In genomic region chr12:1881301-1881700, GRCh38 we compare ENCODE assay signal across 22 cellular contexts. TPM values are rescaled to one million over a fixed set of nuclear protein-coding genes. Genes with fewer than 3 reads are reported as not detected.
DNase-seq lines count a peak whose midpoint lies in the region; ATAC-seq, FAIRE-seq and TF ChIP-seq lines count a peak whose summit lies in the region.
"Had no signal": no experiment of that assay in that cellular context is flagged by ENCODE, and none has a peak within 500 bp of the region (broad histone marks: within the 10 kb centered on the region; RNA-seq: fewer than 3 reads in every experiment).

No MANE protein-coding gene starts in this region.

- H3K4me3 Mint-ChIP-seq in activated CD8-positive, alpha-beta memory T cell treated with anti-CD3 and anti-CD28 coated beads, Interleukin-2, amount 10 ng/mL, durations not matched to agents 7 days and 5 days, result no peak overlapping the region
- no peak overlapping the region for H3K4me3 Mint-ChIP-seq in type B pancreatic cell
- H3K4me3 Mint-ChIP-seq: CD4-positive, CD25-positive, alpha-beta regulatory T cell had no signal

- peaks cover 7% of the 10 kb centered on the region for H3K27me3 Mint-ChIP-seq in activated CD8-positive, alpha-beta memory T cell treated with anti-CD3 and anti-CD28 coated beads, Interleukin-2, amount 10 ng/mL, durations not matched to agents 7 days and 5 days
- H3K27me3 Mint-ChIP-seq in type B pancreatic cell, result peaks cover 19% of the 10 kb centered on the region

- no peak overlapping the region for H3K27ac Mint-ChIP-seq in activated CD8-positive, alpha-beta memory T cell treated with anti-CD3 and anti-CD28 coated beads, Interleukin-2, amount 10 ng/mL, durations not matched to agents 7 days and 5 days
- no peak overlapping the region for H3K27ac Mint-ChIP-seq in type B pancreatic cell
- H3K27ac Mint-ChIP-seq: CD4-positive, CD25-positive, alpha-beta regulatory T cell had no signal

- no peaks in the 10 kb centered on the region for H3K4me1 Mint-ChIP-seq in activated CD8-positive, alpha-beta memory T cell treated with anti-CD3 and anti-CD28 coated beads, Interleukin-2, amount 10 ng/mL, durations not matched to agents 7 days and 5 days
- no peaks in the 10 kb centered on the region for H3K4me1 Mint-ChIP-seq in type B pancreatic cell (ENCODE audit: unreplicated experiment)
- H3K4me1 Mint-ChIP-seq: CD4-positive, CD25-positive, alpha-beta regulatory T cell had no signal

- no peak for ATAC-seq in activated CD8-positive, alpha-beta memory T cell treated with anti-CD3 and anti-CD28 coated beads, Interleukin-2, amount 10 ng/mL, durations not matched to agents 7 days and 5 days
- ATAC-seq in HG03521 (IDR thresholded peaks at IDR 0.05; ENCODE audit: unreplicated experiment), result no peak
- no peak for ATAC-seq in GM19395 (IDR thresholded peaks at IDR 0.05; ENCODE audit: unreplicated experiment)
- no peak for ATAC-seq in HG03469 (IDR thresholded peaks at IDR 0.05; ENCODE audit: unreplicated experiment)
- ATAC-seq: A549 had no signal

- peak; percentile 17 for DNase-seq in activated CD8-positive, alpha-beta memory T cell treated with anti-CD3 and anti-CD28 coated beads, Interleukin-2, amount 50 U/mL, for 48 hours
- DNase-seq in activated CD8-positive, alpha-beta memory T cell treated with anti-CD3 and anti-CD28 coated beads, Interleukin-2, amount 10 ng/mL, durations not matched to agents 7 days and 5 days, result no peak
- DNase-seq in HTR-8/SVneo (ENCODE audit: insufficient read length, low spot score), result no peak
- peak; percentile 1 for DNase-seq in iPS-NIHi11 (ENCODE audit: low spot score)
- DNase-seq in type B pancreatic cell (ENCODE audit: extremely low spot score, unreplicated experiment), result peak; percentile 62
- DNase-seq: CD4-positive, CD25-positive, alpha-beta regulatory T cell; DMS79 treated with DMSO at 0.1 percent for 48 hours; GOT3; KBM-7; MM.1S; NCI-H1048; NCI-H1417 treated with DMSO at 0.1 percent for 48 hours; NCI-H187; NCI-H446; NCI-H526; OCI-M1; SJCRH30 had no signal

- no peaks in the 10 kb centered on the region for H3K36me3 Mint-ChIP-seq in activated CD8-positive, alpha-beta memory T cell treated with anti-CD3 and anti-CD28 coated beads, Interleukin-2, amount 10 ng/mL, durations not matched to agents 7 days and 5 days
- H3K36me3 Mint-ChIP-seq in type B pancreatic cell, result no peaks in the 10 kb centered on the region
- H3K36me3 Mint-ChIP-seq: CD4-positive, CD25-positive, alpha-beta regulatory T cell had no signal

- CTCF ChIA-PET in activated CD8-positive, alpha-beta memory T cell treated with anti-CD3 and anti-CD28 coated beads, Interleukin-2, amount 10 ng/mL, durations not matched to agents 7 days and 5 days (lab: Charles Lee), result no interaction called here

- FAIRE-seq in HTR-8/SVneo (lab: Jason Lieb, UNC), result peak; percentile 74
- FAIRE-seq: A549, RCC 7860 had no signal

- no peaks in the 10 kb centered on the region for H3K9me3 Mint-ChIP-seq in activated CD8-positive, alpha-beta memory T cell treated with anti-CD3 and anti-CD28 coated beads, Interleukin-2, amount 10 ng/mL, durations not matched to agents 7 days and 5 days (ENCODE audit: low read depth)
- H3K9me3 Mint-ChIP-seq in type B pancreatic cell, result no peaks in the 10 kb centered on the region

- TF ChIP-seq CTCF in type B pancreatic cell (conservative IDR thresholded peaks at IDR 0.05), result no peak

RNA-seq across cellular contexts. Expression of gene CACNA2D4, which starts 37.2 kb away (rescaled TPM):
- total RNA-seq in activated CD8-positive, alpha-beta memory T cell treated with anti-CD3 and anti-CD28 coated beads, Interleukin-2, amount 10 ng/mL, durations not matched to agents 7 days and 5 days, result 1 to 10 TPM; 5.9 to 8.2 TPM
- total RNA-seq in type B pancreatic cell (ENCODE audit: low replicate concordance), result 0.87 and 1.1 TPM in 2 replicates

Comparison
In these comparisons a context has a peak if more than half of its experiments do, and no peak if none do; other contexts are left out.
1. DNase-seq: peak in activated CD8-positive, alpha-beta memory T cell treated with anti-CD3 and anti-CD28 coated beads, Interleukin-2, amount 50 U/mL, for 48 hours (single experiment), iPS-NIHi11 (single experiment) and type B pancreatic cell (single experiment); none in activated CD8-positive, alpha-beta memory T cell treated with anti-CD3 and anti-CD28 coated beads, Interleukin-2, amount 10 ng/mL, durations not matched to agents 7 days and 5 days (single experiment) and HTR-8/SVneo (single experiment).